In the genomic region with DNA sequence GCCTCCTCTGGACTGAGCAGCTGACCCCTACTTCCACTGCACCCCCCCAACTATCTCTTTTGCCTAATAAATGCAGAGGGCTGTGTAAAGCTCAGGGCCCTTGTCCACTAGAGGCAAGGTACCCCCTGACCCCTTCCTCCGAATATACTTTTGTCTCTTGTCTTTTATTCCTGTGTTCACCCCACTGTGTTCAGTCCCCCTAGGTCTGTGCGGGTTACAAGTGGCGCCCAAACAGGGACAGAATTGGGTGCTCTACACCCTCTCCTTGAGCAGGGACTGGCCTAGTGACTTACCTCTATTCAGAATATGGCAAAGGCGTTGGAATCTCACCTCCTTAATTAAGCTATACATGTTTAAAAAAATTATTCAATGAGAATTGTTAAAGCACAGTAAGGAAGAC, we compare ENCODE assay signal across 14 cellular contexts. TPM values are rescaled to one million over a fixed set of nuclear protein-coding genes. Genes with fewer than 3 reads are reported as not detected.
DNase-seq lines count a peak whose midpoint lies in the region; ATAC-seq, FAIRE-seq and TF ChIP-seq lines count a peak whose summit lies in the region.
"Had no signal": no experiment of that assay in that cellular context is flagged by ENCODE, and none has a peak within 500 bp of the region (broad histone marks: within the 10 kb centered on the region; RNA-seq: fewer than 3 reads in every experiment).

No MANE protein-coding gene starts in this region.

- H4K20me1 ChIP-seq in endothelial cell of umbilical vein (replicated peaks; ENCODE audit: control insufficient read depth, extremely low read depth, insufficient read depth, low read length) (no peaks in the 10 kb centered on the region), osteoblast (ENCODE audit: insufficient read depth, low read length) (no peaks in the 10 kb centered on the region)

- dilution Hi-C loops in endothelial cell of umbilical vein (cut with MboI; ENCODE audit: extremely low pct_ligation_motif_present, low sequenced_read_pairs): no loop called here

- H3K79me2 ChIP-seq in endothelial cell of umbilical vein (ENCODE audit: control insufficient read depth, insufficient read depth, low read length) (no peaks in the 10 kb centered on the region), osteoblast (ENCODE audit: insufficient read depth, low read length) (peaks cover 6% of the 10 kb centered on the region)

- BruUV-seq in endothelial cell of umbilical vein (replicated peaks; lab: Mats Ljungman, UMichigan): no TSS peak

- no peaks in the 10 kb centered on the region for H3K4me1 ChIP-seq in endothelial cell of umbilical vein (ENCODE audit: control insufficient read depth, extremely low read depth, insufficient read depth, low read length)
- H3K4me1 ChIP-seq in rectal smooth muscle tissue (ENCODE audit: control insufficient read depth, insufficient read depth, low read length): no peaks in the 10 kb centered on the region
- no peaks in the 10 kb centered on the region for H3K4me1 ChIP-seq in osteoblast (ENCODE audit: insufficient read depth, low read length)
- H3K4me1 ChIP-seq: heart left ventricle, transverse colon had no signal

- no peak overlapping the region for H3K4me3 ChIP-seq in endothelial cell of umbilical vein (replicated peaks in 1 of 3; ENCODE audit: insufficient read depth in 1 of 3, low read depth in 1 of 3, low read length in 3 of 3)
- peak overlapping the region; percentile 29 for H3K4me3 ChIP-seq in rectal smooth muscle tissue (ENCODE audit: low read length)
- no peak overlapping the region for H3K4me3 ChIP-seq in osteoblast (ENCODE audit: insufficient read depth, low read length)
- H3K4me3 ChIP-seq: heart left ventricle, transverse colon had no signal

- no peak overlapping the region for H3K4me2 ChIP-seq in endothelial cell of umbilical vein (ENCODE audit: insufficient read depth, low read length)
- H3K4me2 ChIP-seq in osteoblast (ENCODE audit: insufficient read depth, low read length): no peak overlapping the region

- no peak overlapping the region for H3K9ac ChIP-seq in endothelial cell of umbilical vein (replicated peaks; ENCODE audit: extremely low read depth, insufficient read depth, low read length)
- H3K9ac ChIP-seq in rectal smooth muscle tissue (ENCODE audit: low read length): no peak overlapping the region

- POLR2A ChIA-PET in endothelial cell of umbilical vein (lab: Charles Lee) (no interaction called here), GM10248 (lab: Yijun Ruan, JAX) (no interaction called here)

- H3K27ac ChIP-seq in endothelial cell of umbilical vein (ENCODE audit: insufficient read depth, low read depth, low read length) (no peak overlapping the region), rectal smooth muscle tissue (ENCODE audit: low read depth, low read length) (no peak overlapping the region), osteoblast (ENCODE audit: low read depth, low read length) (no peak overlapping the region)
- H3K27ac ChIP-seq: heart left ventricle, transverse colon had no signal

- H3K9me1 ChIP-seq in endothelial cell of umbilical vein (replicated peaks; ENCODE audit: control insufficient read depth, extremely low read depth, insufficient read depth, low read length): no peaks in the 10 kb centered on the region

- H2AFZ ChIP-seq in endothelial cell of umbilical vein (ENCODE audit: low read depth, low read length) (no peak overlapping the region), osteoblast (ENCODE audit: low read length) (no peak overlapping the region)

- H3K36me3 ChIP-seq in endothelial cell of umbilical vein (ENCODE audit: control insufficient read depth in 2 of 2, extremely low read depth in 1 of 2, insufficient read depth in 2 of 2, low read length in 2 of 2) (peaks cover 11 to 19% of the 10 kb centered on the region in 2 experiments), rectal smooth muscle tissue (ENCODE audit: control insufficient read depth, insufficient read depth, low read length) (peaks cover 59% of the 10 kb centered on the region), osteoblast (ENCODE audit: insufficient read depth, low read length) (peaks cover 60% of the 10 kb centered on the region)

- no peak for TF ChIP-seq POLR2A in endothelial cell of umbilical vein (IDR thresholded peaks at IDR 0.05; ENCODE audit: low read depth, low read length)

- H3K9me3 ChIP-seq in endothelial cell of umbilical vein (replicated peaks; ENCODE audit: control insufficient read depth, insufficient read depth, low read length) (peaks cover 16% of the 10 kb centered on the region), osteoblast (ENCODE audit: low read depth, low read length) (peaks cover 18% of the 10 kb centered on the region)

- DNase-seq in activated CD4-positive, alpha-beta T cell treated with anti-CD3 and anti-CD28 coated beads, Interleukin-2, amount 50 U/mL, for 1 hour: peak; percentile 1
- no peak for DNase-seq in activated CD4-positive, alpha-beta T cell treated with anti-CD3 and anti-CD28 coated beads for 4 hours
- peak; percentile 29 for DNase-seq in NCI-H226
- DNase-seq in endothelial cell of umbilical vein (ENCODE audit: low read depth, low spot score): peak; percentile 11
- no peak for DNase-seq in osteoblast (ENCODE audit: insufficient read length, low spot score, missing footprints)
- DNase-seq in GM10248 (ENCODE audit: extremely low spot score): no peak
- DNase-seq: activated naive CD4-positive, alpha-beta T cell treated with anti-CD3 and anti-CD28 coated beads, Interleukin-2, amount 10 ng/mL, durations not matched to agents 7 days and 5 days; heart left ventricle; NCI-H524; transverse colon had no signal

- intact Hi-C loops in endothelial cell of umbilical vein (cut with micrococcal nuclease): no loop called here

- H3K27me3 ChIP-seq in endothelial cell of umbilical vein (ENCODE audit: control insufficient read depth in 2 of 2, insufficient read depth in 2 of 2, low read length in 2 of 2) (no peaks in the 10 kb centered on the region), rectal smooth muscle tissue (ENCODE audit: control insufficient read depth, insufficient read depth, low read length) (no peaks in the 10 kb centered on the region), osteoblast (ENCODE audit: insufficient read depth, low read length) (no peaks in the 10 kb centered on the region)
- H3K27me3 ChIP-seq: heart left ventricle, transverse colon had no signal

- CTCF ChIA-PET in endothelial cell of umbilical vein (lab: Charles Lee): no interaction called here
- CTCF ChIA-PET in GM10248 (lab: Yijun Ruan, JAX): no interaction called here

- TF ChIP-seq CTCF in endothelial cell of umbilical vein (IDR thresholded peaks at IDR 0.05; ENCODE audit: extremely low read depth in 1 of 2, insufficient read depth in 1 of 2, low read depth in 1 of 2, low read length in 2 of 2) (no peak), osteoblast (IDR thresholded peaks at IDR 0.05; ENCODE audit: extremely low read depth, low read depth, low read length) (no peak), GM10248 (IDR thresholded peaks at IDR 0.05; ENCODE audit: control extremely low read depth, extremely low read depth, low read depth, missing control alignments) (no peak)

- no peak for ATAC-seq in HG03439 (IDR thresholded peaks at IDR 0.05; ENCODE audit: unreplicated experiment)
- ATAC-seq: activated CD4-positive, CD25-positive, alpha-beta regulatory T cell treated with anti-CD3 and anti-CD28 coated beads, Interleukin-2, amount 50 U/mL, for 24 hours; heart left ventricle had no signal

- no peak for FAIRE-seq in endothelial cell of umbilical vein (lab: Jason Lieb, UNC)
- FAIRE-seq: colon had no signal

TF ChIP-seq in endothelial cell of umbilical vein, 7 proteins besides CTCF, POLR2A, EP300 and RAD21 (continues in another document):
- no peak for TF ChIP-seq FOS (IDR thresholded peaks at IDR 0.05; ENCODE audit: borderline replicate concordance, insufficient read depth, low read length)

RNA-seq across cellular contexts. Expression of gene ZNF350, which starts 15.0 kb away (rescaled TPM):
- total RNA-seq in endothelial cell of umbilical vein (8.4 and 9.8 TPM in 2 replicates), osteoblast (11.5 and 13.8 TPM in 2 replicates)
- 2.1 and 2.6 TPM in 2 replicates for polyA plus RNA-seq in endothelial cell of umbilical vein
- polyA plus RNA-seq in endothelial cell of umbilical vein (2011; cell fraction: cytosol; rRNA removed): 4.0 and 4.8 TPM in 2 replicates
- 9.0 and 12.2 TPM in 2 replicates for polyA plus RNA-seq in endothelial cell of umbilical vein (2011; cell fraction: nucleus; rRNA removed)
- polyA plus RNA-seq in endothelial cell of umbilical vein (2012): 5.2 and 5.8 TPM in 2 replicates
- polyA minus RNA-seq in endothelial cell of umbilical vein: 6.7 and 7.4 TPM in 2 replicates
- polyA minus RNA-seq in endothelial cell of umbilical vein (2011; cell fraction: cytosol; rRNA and poly(A)+ RNA removed): 1.3 TPM
- polyA minus RNA-seq in endothelial cell of umbilical vein (2011; cell fraction: nucleus; rRNA and poly(A)+ RNA removed): 8.4 and 13.1 TPM in 2 replicates

RNA-seq across cellular contexts. Expression of gene ZNF615, which starts 36.4 kb away (rescaled TPM):
- total RNA-seq in endothelial cell of umbilical vein (4.5 and 5.1 TPM in 2 replicates), osteoblast (10.9 and 13.0 TPM in 2 replicates)
- polyA plus RNA-seq in endothelial cell of umbilical vein: 1.4 TPM in 2 replicates
- 1.9 and 2.3 TPM in 2 replicates for polyA plus RNA-seq in endothelial cell of umbilical vein (2011; cell fraction: cytosol; rRNA removed)
- 3.5 and 4.5 TPM in 2 replicates for polyA plus RNA-seq in endothelial cell of umbilical vein (2011; cell fraction: nucleus; rRNA removed)
- polyA plus RNA-seq in endothelial cell of umbilical vein (2012): 3.4 and 3.8 TPM in 2 replicates
- 7.3 and 10.9 TPM in 2 replicates for polyA minus RNA-seq in endothelial cell of umbilical vein
- polyA minus RNA-seq in endothelial cell of umbilical vein (2011; cell fraction: cytosol; rRNA and poly(A)+ RNA removed): 2.7 TPM
- polyA minus RNA-seq in endothelial cell of umbilical vein (2011; cell fraction: nucleus; rRNA and poly(A)+ RNA removed): 5.2 and 6.8 TPM in 2 replicates

RNA-seq across cellular contexts. Expression of gene ZNF613, which starts 44.4 kb away (rescaled TPM):
- 4.4 and 6.5 TPM in 2 replicates for total RNA-seq in endothelial cell of umbilical vein
- polyA plus RNA-seq in endothelial cell of umbilical vein: 1.7 and 2.1 TPM in 2 replicates
- polyA plus RNA-seq in endothelial cell of umbilical vein (2011; cell fraction: cytosol; rRNA removed): 4.1 and 4.5 TPM in 2 replicates
- polyA plus RNA-seq in endothelial cell of umbilical vein (2011; cell fraction: nucleus; rRNA removed): 3.7 and 3.8 TPM in 2 replicates
- polyA plus RNA-seq in endothelial cell of umbilical vein (2012): 3.0 and 3.6 TPM in 2 replicates
- 6.6 and 7.8 TPM in 2 replicates for polyA minus RNA-seq in endothelial cell of umbilical vein
- 3.7 TPM for polyA minus RNA-seq in endothelial cell of umbilical vein (2011; cell fraction: cytosol; rRNA and poly(A)+ RNA removed)
- 2.4 and 4.0 TPM in 2 replicates for polyA minus RNA-seq in endothelial cell of umbilical vein (2011; cell fraction: nucleus; rRNA and poly(A)+ RNA removed)
- 6.5 and 8.0 TPM in 2 replicates for total RNA-seq in osteoblast

RNA-seq across cellular contexts. Expression of gene ZNF614, which starts 56.6 kb away (rescaled TPM):
- total RNA-seq in endothelial cell of umbilical vein (5.6 and 7.8 TPM in 2 replicates), osteoblast (9.1 and 9.4 TPM in 2 replicates)
- 2.1 and 2.5 TPM in 2 replicates for polyA plus RNA-seq in endothelial cell of umbilical vein
- polyA plus RNA-seq in endothelial cell of umbilical vein (2011; cell fraction: cytosol; rRNA removed): 2.8 and 3.5 TPM in 2 replicates
- 5.1 TPM in 2 replicates for polyA plus RNA-seq in endothelial cell of umbilical vein (2011; cell fraction: nucleus; rRNA removed)
- 4.8 and 5.8 TPM in 2 replicates for polyA plus RNA-seq in endothelial cell of umbilical vein (2012)
- 4.2 and 4.6 TPM in 2 replicates for polyA minus RNA-seq in endothelial cell of umbilical vein
- 2.8 TPM for polyA minus RNA-seq in endothelial cell of umbilical vein (2011; cell fraction: cytosol; rRNA and poly(A)+ RNA removed)
- 4.0 and 5.6 TPM in 2 replicates for polyA minus RNA-seq in endothelial cell of umbilical vein (2011; cell fraction: nucleus; rRNA and poly(A)+ RNA removed)

Comparison
In these comparisons a context has a peak if more than half of its experiments do, and no peak if none do; other contexts are left out.
1. DNase-seq: peak in activated CD4-positive, alpha-beta T cell treated with anti-CD3 and anti-CD28 coated beads, Interleukin-2, amount 50 U/mL, for 1 hour (single experiment), NCI-H226 (single experiment) and endothelial cell of umbilical vein (single experiment); none in activated CD4-positive, alpha-beta T cell treated with anti-CD3 and anti-CD28 coated beads for 4 hours (0 of 2), osteoblast (single experiment) and GM10248 (single experiment).